In the genomic region with DNA sequence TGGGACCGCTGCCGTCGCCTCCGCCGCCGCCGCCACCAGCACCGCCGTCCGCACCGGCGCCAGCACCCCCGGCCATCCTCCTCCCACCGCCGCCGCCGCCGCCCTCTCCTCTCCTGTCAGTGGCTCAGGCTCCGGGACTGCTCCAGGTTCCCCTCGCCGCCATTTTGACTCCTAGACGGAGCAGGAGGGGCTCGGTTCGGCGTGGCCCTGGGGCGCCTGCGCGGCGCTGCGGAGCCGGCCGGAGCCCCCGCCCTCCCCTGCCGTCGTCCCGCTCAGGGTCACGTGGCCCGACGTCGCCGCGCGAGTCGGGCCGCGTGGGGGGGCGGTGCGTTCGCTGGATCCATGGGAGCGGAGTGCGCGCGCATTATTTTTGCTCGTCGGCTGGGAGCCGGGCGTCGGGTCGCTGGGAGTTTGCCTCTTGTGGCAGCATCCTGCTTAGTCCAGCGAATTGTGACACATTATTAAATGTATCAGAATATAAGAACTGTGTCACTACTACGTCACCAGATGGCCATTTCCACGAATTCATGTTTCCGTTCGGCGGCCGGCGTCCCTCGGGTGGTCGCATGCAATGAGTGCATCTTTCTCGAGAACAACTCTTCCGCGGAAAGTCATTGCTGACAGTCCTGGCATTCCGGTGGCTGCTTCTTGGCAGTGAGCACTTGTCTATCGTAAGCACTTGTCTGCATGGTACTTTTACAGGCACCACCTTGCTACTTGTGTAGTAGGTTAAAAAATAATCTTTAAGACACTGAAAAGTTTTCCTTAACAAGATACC, we compare ENCODE assay signal across 1 cellular context.
TF ChIP-seq lines count a peak whose summit lies in the region.

A gene with protein sequence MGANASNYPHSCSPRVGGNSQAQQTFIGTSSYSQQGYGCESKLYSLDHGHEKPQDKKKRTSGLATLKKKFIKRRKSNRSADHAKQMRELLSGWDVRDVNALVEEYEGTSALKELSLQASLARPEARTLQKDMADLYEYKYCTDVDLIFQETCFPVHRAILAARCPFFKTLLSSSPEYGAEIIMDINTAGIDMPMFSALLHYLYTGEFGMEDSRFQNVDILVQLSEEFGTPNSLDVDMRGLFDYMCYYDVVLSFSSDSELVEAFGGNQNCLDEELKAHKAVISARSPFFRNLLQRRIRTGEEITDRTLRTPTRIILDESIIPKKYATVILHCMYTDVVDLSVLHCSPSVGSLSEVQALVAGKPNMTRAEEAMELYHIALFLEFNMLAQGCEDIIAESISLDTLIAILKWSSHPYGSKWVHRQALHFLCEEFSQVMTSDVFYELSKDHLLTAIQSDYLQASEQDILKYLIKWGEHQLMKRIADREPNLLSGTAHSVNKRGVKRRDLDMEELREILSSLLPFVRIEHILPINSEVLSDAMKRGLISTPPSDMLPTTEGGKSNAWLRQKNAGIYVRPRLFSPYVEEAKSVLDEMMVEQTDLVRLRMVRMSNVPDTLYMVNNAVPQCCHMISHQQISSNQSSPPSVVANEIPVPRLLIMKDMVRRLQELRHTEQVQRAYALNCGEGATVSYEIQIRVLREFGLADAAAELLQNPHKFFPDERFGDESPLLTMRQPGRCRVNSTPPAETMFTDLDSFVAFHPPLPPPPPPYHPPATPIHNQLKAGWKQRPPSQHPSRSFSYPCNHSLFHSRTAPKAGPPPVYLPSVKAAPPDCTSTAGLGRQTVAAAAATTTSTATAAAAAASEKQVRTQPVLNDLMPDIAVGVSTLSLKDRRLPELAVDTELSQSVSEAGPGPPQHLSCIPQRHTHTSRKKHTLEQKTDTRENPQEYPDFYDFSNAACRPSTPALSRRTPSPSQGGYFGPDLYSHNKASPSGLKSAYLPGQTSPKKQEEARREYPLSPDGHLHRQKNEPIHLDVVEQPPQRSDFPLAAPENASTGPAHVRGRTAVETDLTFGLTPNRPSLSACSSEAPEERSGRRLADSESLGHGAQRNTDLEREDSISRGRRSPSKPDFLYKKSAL (minus strand): TSS at position 184 of the 778 bp plus-strand sequence. CDS start 36,985 bp downstream, outside the sequence.

TF ChIP-seq in HepG2, 621 proteins besides CTCF, POLR2A, EP300 and RAD21 (continued from another document and continues in another):
- TF ChIP-seq AKNA (CRISPR knock-in tag; IDR thresholded peaks at IDR 0.05; ENCODE audit: borderline replicate concordance) (no peak), ZNF512 (CRISPR knock-in tag; IDR thresholded peaks at IDR 0.05) (no peak), ZFAT (CRISPR knock-in tag; conservative IDR thresholded peaks at IDR 0.05) (0 out of 2 replicates have a peak, but pooled peaks have one; percentile 59), ZNF709 (CRISPR knock-in tag; IDR thresholded peaks at IDR 0.05) (0 out of 2 replicates have a peak, but pooled peaks have one; percentile 59), IKZF4 (CRISPR knock-in tag; IDR thresholded peaks at IDR 0.05; ENCODE audit: borderline replicate concordance, low read depth, not compliant biosample characterization) (peak; percentile 13), ZNF430 (CRISPR knock-in tag; IDR thresholded peaks at IDR 0.05) (peak; percentile 78), AGO1 (IDR thresholded peaks at IDR 0.05; ENCODE audit: low read depth, low read length, poor library complexity, severe bottlenecking) (no peak), PRDM15 (CRISPR knock-in tag; IDR thresholded peaks at IDR 0.05) (peak; percentile 73), ZNF441 (CRISPR knock-in tag; IDR thresholded peaks at IDR 0.05; ENCODE audit: borderline replicate concordance) (peak; percentile 87; the same call in 1 of the 2 replicates), ZNF644 (CRISPR knock-in tag; IDR thresholded peaks at IDR 0.05; ENCODE audit: low read depth) (no peak), KDM5A (IDR thresholded peaks at IDR 0.05; ENCODE audit: borderline replicate concordance, low read length) (0 out of 2 replicates have a peak, but pooled peaks have one; percentile 58), ZNF235 (CRISPR knock-in tag; IDR thresholded peaks at IDR 0.05; ENCODE audit: borderline replicate concordance) (no peak), ATRX (CRISPR knock-in tag; IDR thresholded peaks at IDR 0.05; ENCODE audit: borderline replicate concordance) (no peak), NFKB2 (CRISPR knock-in tag; IDR thresholded peaks at IDR 0.05; ENCODE audit: borderline replicate concordance) (peak; percentile 82), THAP11 (CRISPR knock-in tag; IDR thresholded peaks at IDR 0.05) (peak; percentile 77), CHD4 (IDR thresholded peaks at IDR 0.05; ENCODE audit: borderline replicate concordance, low read length) (no peak), RXRA (CRISPR knock-in tag; IDR thresholded peaks at IDR 0.05) (no peak)
- TF ChIP-seq, protein P1, sequence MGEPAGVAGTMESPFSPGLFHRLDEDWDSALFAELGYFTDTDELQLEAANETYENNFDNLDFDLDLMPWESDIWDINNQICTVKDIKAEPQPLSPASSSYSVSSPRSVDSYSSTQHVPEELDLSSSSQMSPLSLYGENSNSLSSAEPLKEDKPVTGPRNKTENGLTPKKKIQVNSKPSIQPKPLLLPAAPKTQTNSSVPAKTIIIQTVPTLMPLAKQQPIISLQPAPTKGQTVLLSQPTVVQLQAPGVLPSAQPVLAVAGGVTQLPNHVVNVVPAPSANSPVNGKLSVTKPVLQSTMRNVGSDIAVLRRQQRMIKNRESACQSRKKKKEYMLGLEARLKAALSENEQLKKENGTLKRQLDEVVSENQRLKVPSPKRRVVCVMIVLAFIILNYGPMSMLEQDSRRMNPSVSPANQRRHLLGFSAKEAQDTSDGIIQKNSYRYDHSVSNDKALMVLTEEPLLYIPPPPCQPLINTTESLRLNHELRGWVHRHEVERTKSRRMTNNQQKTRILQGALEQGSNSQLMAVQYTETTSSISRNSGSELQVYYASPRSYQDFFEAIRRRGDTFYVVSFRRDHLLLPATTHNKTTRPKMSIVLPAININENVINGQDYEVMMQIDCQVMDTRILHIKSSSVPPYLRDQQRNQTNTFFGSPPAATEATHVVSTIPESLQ (CRISPR knock-in tag; conservative IDR thresholded peaks at IDR 0.05) = peak; percentile 80; the same call in 1 of the 2 replicates
- TF ChIP-seq, protein P2, sequence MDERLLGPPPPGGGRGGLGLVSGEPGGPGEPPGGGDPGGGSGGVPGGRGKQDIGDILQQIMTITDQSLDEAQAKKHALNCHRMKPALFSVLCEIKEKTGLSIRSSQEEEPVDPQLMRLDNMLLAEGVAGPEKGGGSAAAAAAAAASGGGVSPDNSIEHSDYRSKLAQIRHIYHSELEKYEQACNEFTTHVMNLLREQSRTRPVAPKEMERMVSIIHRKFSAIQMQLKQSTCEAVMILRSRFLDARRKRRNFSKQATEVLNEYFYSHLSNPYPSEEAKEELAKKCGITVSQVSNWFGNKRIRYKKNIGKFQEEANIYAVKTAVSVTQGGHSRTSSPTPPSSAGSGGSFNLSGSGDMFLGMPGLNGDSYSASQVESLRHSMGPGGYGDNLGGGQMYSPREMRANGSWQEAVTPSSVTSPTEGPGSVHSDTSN (CRISPR knock-in tag; IDR thresholded peaks at IDR 0.05) = no peak
- TF ChIP-seq, protein P3, sequence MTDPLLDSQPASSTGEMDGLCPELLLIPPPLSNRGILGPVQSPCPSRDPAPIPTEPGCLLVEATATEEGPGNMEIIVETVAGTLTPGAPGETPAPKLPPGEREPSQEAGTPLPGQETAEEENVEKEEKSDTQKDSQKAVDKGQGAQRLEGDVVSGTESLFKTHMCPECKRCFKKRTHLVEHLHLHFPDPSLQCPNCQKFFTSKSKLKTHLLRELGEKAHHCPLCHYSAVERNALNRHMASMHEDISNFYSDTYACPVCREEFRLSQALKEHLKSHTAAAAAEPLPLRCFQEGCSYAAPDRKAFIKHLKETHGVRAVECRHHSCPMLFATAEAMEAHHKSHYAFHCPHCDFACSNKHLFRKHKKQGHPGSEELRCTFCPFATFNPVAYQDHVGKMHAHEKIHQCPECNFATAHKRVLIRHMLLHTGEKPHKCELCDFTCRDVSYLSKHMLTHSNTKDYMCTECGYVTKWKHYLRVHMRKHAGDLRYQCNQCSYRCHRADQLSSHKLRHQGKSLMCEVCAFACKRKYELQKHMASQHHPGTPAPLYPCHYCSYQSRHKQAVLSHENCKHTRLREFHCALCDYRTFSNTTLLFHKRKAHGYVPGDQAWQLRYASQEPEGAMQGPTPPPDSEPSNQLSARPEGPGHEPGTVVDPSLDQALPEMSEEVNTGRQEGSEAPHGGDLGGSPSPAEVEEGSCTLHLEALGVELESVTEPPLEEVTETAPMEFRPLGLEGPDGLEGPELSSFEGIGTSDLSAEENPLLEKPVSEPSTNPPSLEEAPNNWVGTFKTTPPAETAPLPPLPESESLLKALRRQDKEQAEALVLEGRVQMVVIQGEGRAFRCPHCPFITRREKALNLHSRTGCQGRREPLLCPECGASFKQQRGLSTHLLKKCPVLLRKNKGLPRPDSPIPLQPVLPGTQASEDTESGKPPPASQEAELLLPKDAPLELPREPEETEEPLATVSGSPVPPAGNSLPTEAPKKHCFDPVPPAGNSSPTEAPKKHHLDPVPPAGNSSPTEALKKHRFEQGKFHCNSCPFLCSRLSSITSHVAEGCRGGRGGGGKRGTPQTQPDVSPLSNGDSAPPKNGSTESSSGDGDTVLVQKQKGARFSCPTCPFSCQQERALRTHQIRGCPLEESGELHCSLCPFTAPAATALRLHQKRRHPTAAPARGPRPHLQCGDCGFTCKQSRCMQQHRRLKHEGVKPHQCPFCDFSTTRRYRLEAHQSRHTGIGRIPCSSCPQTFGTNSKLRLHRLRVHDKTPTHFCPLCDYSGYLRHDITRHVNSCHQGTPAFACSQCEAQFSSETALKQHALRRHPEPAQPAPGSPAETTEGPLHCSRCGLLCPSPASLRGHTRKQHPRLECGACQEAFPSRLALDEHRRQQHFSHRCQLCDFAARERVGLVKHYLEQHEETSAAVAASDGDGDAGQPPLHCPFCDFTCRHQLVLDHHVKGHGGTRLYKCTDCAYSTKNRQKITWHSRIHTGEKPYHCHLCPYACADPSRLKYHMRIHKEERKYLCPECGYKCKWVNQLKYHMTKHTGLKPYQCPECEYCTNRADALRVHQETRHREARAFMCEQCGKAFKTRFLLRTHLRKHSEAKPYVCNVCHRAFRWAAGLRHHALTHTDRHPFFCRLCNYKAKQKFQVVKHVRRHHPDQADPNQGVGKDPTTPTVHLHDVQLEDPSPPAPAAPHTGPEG (CRISPR knock-in tag; IDR thresholded peaks at IDR 0.05) = peak; percentile 88
